10 cellular contexts compared by ENCODE assay signal in the genomic region with DNA sequence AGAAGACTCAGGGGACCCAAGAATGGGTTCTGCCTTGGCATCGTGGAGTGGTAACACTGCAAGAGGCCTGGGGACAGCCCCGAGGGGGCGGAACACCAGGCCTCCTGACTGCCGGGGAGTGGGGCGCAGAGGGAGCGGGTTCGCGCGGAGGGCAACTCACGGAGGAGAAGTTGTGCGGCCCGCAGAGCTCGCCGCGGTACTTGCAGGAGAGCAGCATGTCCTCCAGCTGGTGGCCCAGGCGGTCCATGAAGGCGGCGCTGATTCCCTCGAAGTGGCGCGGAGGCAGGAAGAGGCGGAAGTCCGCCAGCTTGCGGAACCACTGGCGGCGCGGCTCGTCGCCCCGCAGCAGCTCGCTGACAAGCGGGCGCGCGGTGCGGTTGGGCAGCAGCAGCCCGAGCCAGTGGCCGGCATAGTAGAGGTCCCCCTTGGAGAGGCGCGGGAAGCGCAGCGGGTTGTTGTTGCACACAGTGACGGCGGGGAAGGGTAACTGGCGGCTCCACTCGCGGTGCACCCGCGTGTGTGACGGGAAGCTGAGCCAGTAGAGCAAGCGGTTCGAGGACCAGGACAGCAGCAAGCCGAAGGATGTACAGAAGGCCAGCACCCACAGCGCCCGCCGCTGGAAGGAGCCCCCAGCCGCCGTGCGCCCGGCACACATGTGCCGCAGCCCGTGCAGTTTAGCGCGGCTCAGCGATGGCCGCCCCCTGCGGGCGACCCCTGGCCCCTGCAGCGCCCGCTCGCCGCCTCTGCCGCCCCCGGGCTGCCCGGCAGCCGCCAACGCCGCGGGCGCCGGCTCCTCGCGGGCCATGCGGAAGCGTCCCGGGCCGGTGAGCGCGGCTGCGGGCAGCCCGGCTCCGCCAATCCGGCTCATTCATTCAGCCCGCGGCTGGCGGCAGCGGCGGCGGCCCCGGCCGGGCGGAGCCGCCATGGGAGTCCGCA. TPM values are rescaled to one million over a fixed set of nuclear protein-coding genes. Genes with fewer than 3 reads are reported as not detected.
A peak's percentile ranks its signal among the peaks of the same experiment; 100 is the strongest.
DNase-seq lines count a peak whose midpoint lies in the region; ATAC-seq and TF ChIP-seq lines count a peak whose summit lies in the region.
"Had no signal": no experiment of that assay in that cellular context is flagged by ENCODE, and none has a peak within 500 bp of the region (broad histone marks: within the 10 kb centered on the region; RNA-seq: fewer than 3 reads in every experiment).

No MANE protein-coding gene starts in this region.

- ATAC-seq in esophagus mucosa (no peak), GM18861 (IDR thresholded peaks at IDR 0.05; ENCODE audit: unreplicated experiment) (no peak)

- H3K27me3 Mint-ChIP-seq in activated naive CD4-positive, alpha-beta T cell treated with anti-CD3 and anti-CD28 coated beads for 36 hours (ENCODE audit: low read depth): peaks cover 44% of the 10 kb centered on the region

- H3K4me1 ChIP-seq in ascending aorta: peaks cover 0 to 7% of the 10 kb centered on the region in 2 donors
- peaks cover 3% of the 10 kb centered on the region for H3K4me1 ChIP-seq in testis

- H3K9me3 ChIP-seq in ascending aorta (no peaks in the 10 kb centered on the region), testis (no peaks in the 10 kb centered on the region)

- 0 to 1% methylated on average over 37 to 63 of the region's 104 CpGs for WGBS in testis, 2 donors

- DNase-seq in activated naive CD4-positive, alpha-beta T cell treated with anti-CD3 and anti-CD28 coated beads for 36 hours: peak; percentile 8
- DNase-seq in activated naive CD4-positive, alpha-beta T cell treated with Interleukin-2 at 50 U/mL for 16 hours: no peak
- DNase-seq in ascending aorta (ENCODE audit: low spot score in 2 of 2) (no peak), iPS-NIHi7 (ENCODE audit: extremely low spot score) (peak; percentile 71), testis (peak; percentile 56), RPMI8226 (no peak)

- H3K27me3 ChIP-seq in ascending aorta (peaks cover 10% of the 10 kb centered on the region), testis (no peaks in the 10 kb centered on the region)

- H3K36me3 ChIP-seq in ascending aorta (no peaks in the 10 kb centered on the region), testis (ENCODE audit: low read depth, missing control alignments) (no peaks in the 10 kb centered on the region)

- CTCF ChIA-PET in activated naive CD4-positive, alpha-beta T cell treated with anti-CD3 and anti-CD28 coated beads for 36 hours (lab: Charles Lee): interaction anchor here (1.1 kb wide), 1 partner anchor 900 kb away, joined by 3 read pairs; no protein-coding TSS in a partner anchor

- peaks cover 9% of the 10 kb centered on the region for H3K4me1 Mint-ChIP-seq in activated naive CD4-positive, alpha-beta T cell treated with anti-CD3 and anti-CD28 coated beads for 36 hours (ENCODE audit: low read depth)

- no peaks in the 10 kb centered on the region for H3K9me3 Mint-ChIP-seq in activated naive CD4-positive, alpha-beta T cell treated with anti-CD3 and anti-CD28 coated beads for 36 hours
- H3K9me3 Mint-ChIP-seq: T-helper 1 cell treated with Interleukin-12 subunit alpha and Interleukin-12 subunit beta and Interleukin-4 antibody, amounts not matched to agents 30 μg/mL and 1 μg/mL, for 36 hours had no signal

- H3K36me3 Mint-ChIP-seq in activated naive CD4-positive, alpha-beta T cell treated with anti-CD3 and anti-CD28 coated beads for 36 hours (ENCODE audit: low read depth): no peaks in the 10 kb centered on the region

- no peak for TF ChIP-seq POLR2A in testis (IDR thresholded peaks at IDR 0.05)

- no peak overlapping the region for H3K27ac ChIP-seq in ascending aorta
- no peak overlapping the region for H3K27ac ChIP-seq in testis
- H3K27ac ChIP-seq: skin epidermis had no signal

- intact Hi-C loops in activated naive CD4-positive, alpha-beta T cell treated with anti-CD3 and anti-CD28 coated beads for 36 hours (cut with micrococcal nuclease): no loop called here
- intact Hi-C loops in ascending aorta (cut with DNase I): no loop called here
- intact Hi-C loops in testis (cut with DNase I; ENCODE audit: low total_unique reads): no loop called here

- TF ChIP-seq CTCF in ascending aorta (IDR thresholded peaks at IDR 0.05) (no peak), testis (IDR thresholded peaks at IDR 0.05) (peak in 1 of 3 experiments; percentile 24)

- H3K4me3 Mint-ChIP-seq in activated naive CD4-positive, alpha-beta T cell treated with anti-CD3 and anti-CD28 coated beads for 36 hours: peak overlapping the region; percentile 44

- H3K4me3 ChIP-seq in ascending aorta (peak overlapping the region; percentile 34 to 61), testis (peak overlapping the region; percentile 36 to 38)

- H3K27ac Mint-ChIP-seq in activated naive CD4-positive, alpha-beta T cell treated with anti-CD3 and anti-CD28 coated beads for 36 hours: no peak overlapping the region
- H3K27ac Mint-ChIP-seq: T-helper 1 cell treated with Interleukin-12 subunit alpha and Interleukin-12 subunit beta and Interleukin-4 antibody, amounts not matched to agents 30 μg/mL and 1 μg/mL, for 36 hours had no signal

RNA-seq across cellular contexts. Expression of a gene that starts 1.6 kb away (rescaled TPM):
- not detected for total RNA-seq in activated naive CD4-positive, alpha-beta T cell treated with anti-CD3 and anti-CD28 coated beads for 36 hours
- total RNA-seq in ascending aorta (not detected), testis (1 to 10 TPM in 1 of 2 donors, under 1 TPM in 1; 0.81 to 1.0 TPM), esophagus mucosa (not detected)
- 0.73 TPM for polyA plus RNA-seq in testis (ENCODE audit: insufficient read depth, low read depth, low replicate concordance)

Comparison
In these comparisons a context has a peak if more than half of its experiments do, and no peak if none do; other contexts are left out.
1. DNase-seq: peak in activated naive CD4-positive, alpha-beta T cell treated with anti-CD3 and anti-CD28 coated beads for 36 hours (single experiment), iPS-NIHi7 (single experiment) and testis (single experiment); none in activated naive CD4-positive, alpha-beta T cell treated with Interleukin-2 at 50 U/mL for 16 hours (single experiment), ascending aorta (0 of 2) and RPMI8226 (single experiment).